ENCODE assay signal across 6 cellular contexts in genomic region chr18:37339701-37340215, GRCh38.
"Had no signal": no experiment of that assay in that cellular context is flagged by ENCODE, and none has a peak within 500 bp of the region (broad histone marks: within the 10 kb centered on the region; RNA-seq: fewer than 3 reads in every experiment).

No MANE protein-coding gene starts in this region.

- ATAC-seq: GM23338, K562 had no signal

- H3K4me3 Mint-ChIP-seq: GM23338, H9 had no signal

- H3K9me3 Mint-ChIP-seq: GM23338, H9 had no signal

- DNase-seq: H9, HCEC 1CT, IMR-90, KG1 had no signal

- H3K4me2 ChIP-seq: GM23338 had no signal

- H3K4me3 ChIP-seq: GM23338, K562 had no signal

- H3K27ac Mint-ChIP-seq: GM23338 had no signal

- H2AFZ ChIP-seq: GM23338 had no signal
